In the genomic region with DNA sequence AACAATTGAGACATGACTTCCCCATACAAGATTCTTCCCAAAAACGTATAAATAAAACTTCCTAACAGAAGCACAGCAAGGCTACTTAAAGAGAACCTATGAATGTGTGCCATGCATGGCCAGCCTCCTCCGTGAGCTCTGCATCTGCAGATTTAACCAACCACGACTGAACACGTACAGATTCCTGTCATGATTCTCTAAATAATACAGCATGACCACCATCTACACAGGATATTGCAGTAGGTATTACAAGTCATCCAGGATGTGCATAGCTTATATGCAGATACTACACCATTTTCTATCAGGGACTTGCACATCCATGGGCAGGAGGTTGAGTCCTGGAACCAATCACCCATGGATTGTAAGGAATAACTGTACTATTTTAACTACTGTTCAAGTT, we compare ENCODE assay signal across 26 cellular contexts.
"Had no signal": no experiment of that assay in that cellular context is flagged by ENCODE, and none has a peak within 500 bp of the region (broad histone marks: within the 10 kb centered on the region; RNA-seq: fewer than 3 reads in every experiment).

No MANE protein-coding gene starts in this region.

- H3K27me3 ChIP-seq: esophagus squamous epithelium, ovary, spleen, tibial nerve, upper lobe of left lung had no signal

- FAIRE-seq: endometrium, keratinocyte, urothelium cell line had no signal

- H3K9me3 ChIP-seq: esophagus squamous epithelium, ovary, psoas muscle, spleen, thoracic aorta, tibial nerve, upper lobe of left lung had no signal

- H3K4me3 ChIP-seq: esophagus squamous epithelium, ovary, psoas muscle, skin epidermis, spleen, thoracic aorta, tibial nerve, upper lobe of left lung had no signal

- H3K4me1 Mint-ChIP-seq: mesothelial cell of epicardium; naive thymus-derived CD8-positive, alpha-beta T cell had no signal

- H3K4me1 ChIP-seq: esophagus squamous epithelium, psoas muscle, spleen, tibial nerve had no signal

- ATAC-seq: effector memory CD8-positive, alpha-beta T cell; left lobe of liver; naive thymus-derived CD8-positive, alpha-beta T cell; psoas muscle; right cardiac atrium had no signal

- H3K27me3 Mint-ChIP-seq: effector memory CD8-positive, alpha-beta T cell; naive thymus-derived CD8-positive, alpha-beta T cell had no signal

- H3K27ac ChIP-seq: esophagus squamous epithelium, ovary, psoas muscle, skin epidermis, spleen, thoracic aorta, tibial nerve, upper lobe of left lung had no signal

- H3K36me3 ChIP-seq: ovary had no signal

- H3K4me3 Mint-ChIP-seq: effector memory CD8-positive, alpha-beta T cell; mesothelial cell of epicardium; naive thymus-derived CD8-positive, alpha-beta T cell; nephron progenitor cell had no signal

- DNase-seq: cerebellar nuclear complex; cortex of kidney; effector memory CD8-positive, alpha-beta T cell; erythroblast; esophagus squamous epithelium; foreskin melanocyte; mesenchymal stem cell; naive thymus-derived CD8-positive, alpha-beta T cell; nephron progenitor cell; occipital lobe; psoas muscle; right cardiac atrium; stimulated activated CD4-positive, alpha-beta T cell treated with anti-CD3 and anti-CD28 coated beads, Interleukin-2, amount 100 ng/mL, for 48 hours; stimulated activated naive CD4-positive, alpha-beta T cell; substantia nigra; upper lobe of left lung had no signal

- H3K9me3 Mint-ChIP-seq: effector memory CD8-positive, alpha-beta T cell; mesothelial cell of epicardium; naive thymus-derived CD8-positive, alpha-beta T cell; nephron progenitor cell had no signal

- H3K27ac Mint-ChIP-seq: effector memory CD8-positive, alpha-beta T cell; mesothelial cell of epicardium; naive thymus-derived CD8-positive, alpha-beta T cell; nephron progenitor cell had no signal
